Comparison of ENCODE assay signal across 16 cellular contexts in the genomic region with DNA sequence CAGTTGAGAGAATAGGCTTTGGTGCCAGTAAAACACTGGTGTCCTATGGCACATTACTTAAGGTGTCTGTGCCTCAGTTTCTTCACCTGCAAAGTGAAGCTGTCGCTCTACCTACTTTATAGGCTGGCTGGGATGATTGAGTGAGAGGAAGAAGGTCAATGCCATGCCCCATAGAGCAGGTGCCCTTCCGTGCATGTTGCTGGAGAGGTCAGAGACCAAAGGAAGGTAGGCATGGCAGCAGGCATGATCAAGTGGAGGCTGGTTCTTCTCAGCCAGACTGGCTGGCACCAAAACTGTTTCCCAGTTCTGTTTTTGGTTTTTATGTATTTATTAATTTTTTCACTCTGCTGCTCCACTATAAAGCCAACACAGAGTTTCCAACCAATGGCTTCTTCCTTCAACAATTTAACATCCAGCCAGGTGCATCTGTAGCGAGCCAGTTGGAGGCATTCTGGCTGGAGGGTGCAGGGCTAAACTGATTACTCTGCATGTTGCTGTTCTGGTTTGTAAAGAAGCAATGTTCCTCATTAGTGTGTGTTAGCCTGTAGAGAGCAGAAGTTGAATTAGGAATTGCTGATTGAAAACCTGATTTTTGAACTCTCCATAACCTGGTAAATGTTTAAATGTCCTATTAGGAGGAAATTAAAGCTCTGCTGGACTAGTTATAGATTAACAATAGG.
"Had no signal": no experiment of that assay in that cellular context is flagged by ENCODE, and none has a peak within 500 bp of the region (broad histone marks: within the 10 kb centered on the region; RNA-seq: fewer than 3 reads in every experiment).

No MANE protein-coding gene starts in this region.

- H3K27ac ChIP-seq: ascending aorta, foreskin keratinocyte, left ventricle myocardium inferior, parathyroid adenoma, suprapubic skin, upper lobe of left lung had no signal

- H2AFZ ChIP-seq: parathyroid adenoma had no signal

- H3K4me3 ChIP-seq: ascending aorta, left ventricle myocardium inferior, smooth muscle cell, suprapubic skin, upper lobe of left lung had no signal

- H3K9me3 ChIP-seq: ascending aorta, left ventricle myocardium inferior, suprapubic skin, upper lobe of left lung had no signal

- H3K4me1 ChIP-seq: ascending aorta, foreskin keratinocyte, left ventricle myocardium inferior, suprapubic skin, upper lobe of left lung had no signal

- H3K79me2 ChIP-seq: parathyroid adenoma had no signal

- H3K36me3 ChIP-seq: ascending aorta, left ventricle myocardium inferior, suprapubic skin, upper lobe of left lung had no signal

- ATAC-seq: foreskin keratinocyte had no signal

- H3K27me3 ChIP-seq: ascending aorta, suprapubic skin, upper lobe of left lung had no signal

- FAIRE-seq: bronchial epithelial cell had no signal

- DNase-seq: activated CD4-positive, alpha-beta memory T cell treated with anti-CD3 and anti-CD28 coated beads for 36 hours; activated gamma-delta T cell treated with Interleukin-2 at 50 U/mL for 16 hours; activated T-cell treated with anti-CD3 and anti-CD28 coated beads, Interleukin-2, amount 50 U/mL, for 48 hours; foreskin keratinocyte; left ventricle myocardium inferior; mesendoderm; retina; stimulated activated CD4-positive, alpha-beta T cell treated with anti-CD3 and anti-CD28 coated beads, Interleukin-1b, Interleukin-23, amount 100 ng/mL, for 48 hours; stimulated activated naive CD4-positive, alpha-beta T cell treated with Interleukin-2 at 50 U/mL for 16 hours; SW 1271; upper lobe of left lung had no signal

- H3K9ac ChIP-seq: parathyroid adenoma had no signal

- H3K4me2 ChIP-seq: smooth muscle cell had no signal
